In the genomic region with DNA sequence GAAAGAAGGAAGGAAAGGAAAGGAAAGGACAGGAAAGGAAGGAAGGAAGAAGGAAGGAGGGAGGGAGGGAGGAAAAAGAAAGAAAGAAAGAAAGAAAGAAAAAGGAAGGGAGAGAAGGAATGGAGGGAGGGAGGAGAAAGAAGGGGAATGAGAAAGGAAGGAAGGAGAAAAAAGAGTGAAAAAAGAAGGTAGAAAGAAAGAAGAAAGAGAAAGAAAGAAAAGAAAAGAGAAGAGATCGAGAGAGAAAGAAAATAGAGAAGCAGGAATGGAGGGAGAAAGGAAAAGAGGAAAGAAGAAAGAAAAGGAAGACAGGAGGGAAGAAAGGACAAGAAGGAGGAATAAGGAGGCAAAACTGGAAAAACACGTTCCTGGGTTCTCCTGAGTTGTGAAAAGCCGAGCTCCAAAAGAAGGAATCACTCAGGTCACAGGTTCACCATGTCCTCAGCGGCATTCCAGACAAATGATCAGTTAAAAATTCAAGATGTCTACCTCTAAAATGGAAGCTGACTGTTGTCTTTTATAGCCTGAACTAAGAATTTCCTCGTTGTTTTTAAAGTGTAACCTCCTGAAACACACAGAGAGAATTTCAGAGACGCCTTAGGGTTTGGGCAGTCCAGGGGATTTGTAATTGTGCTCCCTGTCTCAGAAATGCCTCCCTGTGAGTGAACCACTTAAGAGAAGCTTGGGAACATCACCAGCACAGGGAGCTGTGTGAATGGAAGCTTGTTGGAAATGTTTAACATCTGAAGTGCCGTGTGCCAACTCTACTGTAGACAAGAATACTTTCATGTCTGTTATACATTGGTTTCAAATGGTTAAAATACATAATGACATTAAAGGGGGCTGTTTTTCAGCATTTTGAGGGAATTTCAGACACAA, we compare ENCODE assay signal across 28 cellular contexts.
DNase-seq lines count a peak whose midpoint lies in the region; ATAC-seq, FAIRE-seq and TF ChIP-seq lines count a peak whose summit lies in the region.
"Had no signal": no experiment of that assay in that cellular context is flagged by ENCODE, and none has a peak within 500 bp of the region (broad histone marks: within the 10 kb centered on the region; RNA-seq: fewer than 3 reads in every experiment).

No MANE protein-coding gene starts in this region.

- peaks cover 2% of the 10 kb centered on the region for H3K9me3 Mint-ChIP-seq in neural progenitor cell

- dilution Hi-C loops in IMR-90 (cut with HindIII; ENCODE audit: low sequenced_read_pairs, unreplicated experiment), result no loop called here

- H2BK120ac ChIP-seq in IMR-90 (ENCODE audit: low read depth, low read length), result no peak overlapping the region

- no peaks in the 10 kb centered on the region for H3K79me1 ChIP-seq in IMR-90 (ENCODE audit: low read depth in 1 of 2, low read length in 2 of 2)

- H3K9ac ChIP-seq in IMR-90 (ENCODE audit: low read depth, low read length), result no peak overlapping the region
- no peak overlapping the region for H3K9ac ChIP-seq in neural progenitor cell

- no peak overlapping the region for H2BK5ac ChIP-seq in IMR-90 (ENCODE audit: low read depth, low read length, poor library complexity, severe bottlenecking)

- peak overlapping the region in 1 of 2 experiments; percentile 19; a peak in 1 of 4 replicates for H4K8ac ChIP-seq in IMR-90 (ENCODE audit: low read depth in 2 of 2, low read length in 2 of 2)

- POLR2A ChIA-PET in IMR-90 (lab: Charles Lee; ENCODE audit: unreplicated experiment), result no interaction called here

- no peak overlapping the region for H3K23ac ChIP-seq in IMR-90 (ENCODE audit: low read depth, low read length)

- H3K18ac ChIP-seq in IMR-90 (ENCODE audit: low read depth, low read length), result no peak overlapping the region

- intact Hi-C loops in IMR-90 (cut with micrococcal nuclease), result no loop called here

- H3K14ac ChIP-seq in IMR-90 (replicated peaks; ENCODE audit: low read depth, low read length), result no peak overlapping the region

- H4K20me1 ChIP-seq in IMR-90 (ENCODE audit: insufficient read depth, low read length), result no peaks in the 10 kb centered on the region
- H4K20me1 ChIP-seq in neural progenitor cell (ENCODE audit: low read depth), result no peaks in the 10 kb centered on the region

- H3K27ac ChIP-seq in IMR-90 (ENCODE audit: insufficient read depth, low read length) (no peak overlapping the region), neural progenitor cell (no peak overlapping the region), coronary artery (no peak overlapping the region)
- H3K27ac ChIP-seq: C4-2B, SK-N-MC had no signal

- H3K4me3 ChIP-seq in IMR-90 (ENCODE audit: insufficient read depth, low read depth, low read length), result no peak overlapping the region
- no peak overlapping the region for H3K4me3 ChIP-seq in bronchial epithelial cell (ENCODE audit: low read depth, low read length)
- H3K4me3 ChIP-seq in neural progenitor cell, result no peak overlapping the region
- no peak overlapping the region for H3K4me3 ChIP-seq in coronary artery
- H3K4me3 ChIP-seq: lung, SK-N-MC had no signal

- H3K27ac Mint-ChIP-seq in neural progenitor cell, result no peak overlapping the region
- H3K27ac Mint-ChIP-seq: T-helper 17 cell had no signal

- no peak overlapping the region for H3K4me2 ChIP-seq in IMR-90 (ENCODE audit: low read depth, low read length)
- no peak overlapping the region for H3K4me2 ChIP-seq in neural progenitor cell

- WGBS in IMR-90 (ENCODE audit: extremely low coverage in 2 of 2, insufficient read length in 1 of 2), 2 experiments, result 94 to 100% methylated on average over 1 of the region's 7 CpGs

- TF ChIP-seq POLR2A in IMR-90 (IDR thresholded peaks at IDR 0.05; ENCODE audit: low read depth, low read length), result no peak

- no peak overlapping the region for H3K4ac ChIP-seq in IMR-90 (ENCODE audit: low read depth, low read length)

- no peak overlapping the region for H3K56ac ChIP-seq in IMR-90 (ENCODE audit: extremely low read depth, insufficient read depth, low read length)

- H4K91ac ChIP-seq in IMR-90 (ENCODE audit: insufficient read depth, low read depth, low read length), result no peak overlapping the region

- no peak for TF ChIP-seq CTCF in IMR-90 (conservative IDR thresholded peaks at IDR 0.05; ENCODE audit: low read depth, low read length)
- TF ChIP-seq CTCF in bronchial epithelial cell (IDR thresholded peaks at IDR 0.05; ENCODE audit: insufficient read depth, low read length, severe bottlenecking), result no peak
- no peak for TF ChIP-seq CTCF in neural progenitor cell (IDR thresholded peaks at IDR 0.05)
- no peak for TF ChIP-seq CTCF in coronary artery (IDR thresholded peaks at IDR 0.05)

- H3K36me3 ChIP-seq in IMR-90 (ENCODE audit: control insufficient read depth, insufficient read depth, low read length) (no peaks in the 10 kb centered on the region), bronchial epithelial cell (ENCODE audit: control insufficient read depth, insufficient read depth, low read length) (no peaks in the 10 kb centered on the region), neural progenitor cell (no peaks in the 10 kb centered on the region)

- H3F3A ChIP-seq in neural progenitor cell (ENCODE audit: low read depth), result no peaks in the 10 kb centered on the region

- no peak overlapping the region for H4K5ac ChIP-seq in IMR-90 (ENCODE audit: low read depth, low read length)

- DNase-seq in Daoy (ENCODE audit: low read depth), result peak; percentile 41
- DNase-seq in IMR-90, result no peak
- DNase-seq in bronchial epithelial cell (ENCODE audit: low read depth), result peak; percentile 62
- DNase-seq in neural progenitor cell (ENCODE audit: low spot score), result no peak
- no peak for DNase-seq in NCI-H1436 (lab: John Stamatoyannopoulos, UW)
- no peak for DNase-seq in coronary artery (ENCODE audit: low spot score)
- DNase-seq in SIG-M5 treated with dmso at 0.1 percent for 504 hours (lab: John Stamatoyannopoulos, UW; ENCODE audit: unreplicated experiment), result no peak
- DNase-seq: activated CD8-positive, alpha-beta memory T cell treated with anti-CD3 and anti-CD28 coated beads for 24 hours; activated effector memory CD4-positive, alpha-beta T cell treated with anti-CD3 and anti-CD28 coated beads, Interleukin-2, amount 50 U/mL, for 16 hours; activated T-cell treated with anti-CD3 and anti-CD28 coated beads, Interleukin-2, amount 50 U/mL, for 1 hour; cerebellar nuclear complex; DND-41; erythroblast; kidney; NCI-H1048; NCI-H1930; NCI-H226; NCI-H69; RPMI8226; stimulated activated CD4-positive, alpha-beta T cell treated with anti-CD3 and anti-CD28 coated beads, Interleukin-15, amount 100 ng/mL, for 24 hours; stimulated activated naive CD4-positive, alpha-beta T cell; T-helper 17 cell had no signal

- 0 out of 3 replicates have a peak overlapping the region, but pooled peaks have one; percentile 29 for H2BK15ac ChIP-seq in IMR-90 (ENCODE audit: low read depth, low read length)

- no peaks in the 10 kb centered on the region for H3K27me3 ChIP-seq in IMR-90 (ENCODE audit: control insufficient read depth, insufficient read depth, low read length)
- H3K27me3 ChIP-seq in bronchial epithelial cell (ENCODE audit: control insufficient read depth, insufficient read depth, low read length), result no peaks in the 10 kb centered on the region
- no peaks in the 10 kb centered on the region for H3K27me3 ChIP-seq in neural progenitor cell

- no peaks in the 10 kb centered on the region for H3K9me1 ChIP-seq in IMR-90 (ENCODE audit: insufficient read depth, low read length)

- no peak overlapping the region; the same call in 1 of the 2 replicates for H2AK5ac ChIP-seq in IMR-90 (ENCODE audit: low read depth, low read length)

- H3K27me3 Mint-ChIP-seq in neural progenitor cell (ENCODE audit: insufficient read depth, low read depth), result peaks cover 3% of the 10 kb centered on the region
- H3K27me3 Mint-ChIP-seq: T-helper 17 cell had no signal

- TF ChIP-seq RAD21 in IMR-90 (IDR thresholded peaks at IDR 0.05; ENCODE audit: low read length), result no peak

- CTCF ChIA-PET in IMR-90 (lab: Yijun Ruan, JAX), result interaction anchor here (0.8 kb wide), 1 partner anchor 19 kb away, joined by 3 read pairs; no protein-coding TSS in a partner anchor

- no peak overlapping the region for H2AK9ac ChIP-seq in IMR-90 (replicated peaks; ENCODE audit: low read depth, low read length, poor library complexity)

- in situ Hi-C loops in IMR-90 (cut with MboI; ENCODE audit: low sequenced_read_pairs), result no loop called here

- no peaks in the 10 kb centered on the region for H3K79me2 ChIP-seq in neural progenitor cell (ENCODE audit: low read depth)

- ATAC-seq in IMR-90 (ENCODE audit: low read depth), result no peak
- no peak for ATAC-seq in HG02885 (IDR thresholded peaks at IDR 0.05; ENCODE audit: poor library complexity, unreplicated experiment)
- ATAC-seq: T-helper 17 cell had no signal

- no peak overlapping the region for H2BK20ac ChIP-seq in IMR-90 (ENCODE audit: low read depth, low read length)

- H2AFZ ChIP-seq in IMR-90 (replicated peaks; ENCODE audit: low read length, poor library complexity) (no peak overlapping the region), neural progenitor cell (replicated peaks) (peak overlapping the region; percentile 50)

- H3K4me1 ChIP-seq in IMR-90 (ENCODE audit: control insufficient read depth, insufficient read depth, low read length) (no peaks in the 10 kb centered on the region), neural progenitor cell (no peaks in the 10 kb centered on the region)

- peak; percentile 36 for FAIRE-seq in bronchial epithelial cell (lab: Jason Lieb, UNC)
- FAIRE-seq: GM18507, kidney had no signal

- no peaks in the 10 kb centered on the region for H3K4me1 Mint-ChIP-seq in neural progenitor cell
- H3K4me1 Mint-ChIP-seq: neural crest cell, T-helper 17 cell had no signal

- BruUV-seq in IMR-90 (replicated peaks; lab: Mats Ljungman, UMichigan), result no TSS peak

- H3K9me3 ChIP-seq in IMR-90 (ENCODE audit: control insufficient read depth, insufficient read depth, low read length) (no peaks in the 10 kb centered on the region), neural progenitor cell (ENCODE audit: low read depth) (no peaks in the 10 kb centered on the region)

- H3K36me3 Mint-ChIP-seq in neural progenitor cell, result no peaks in the 10 kb centered on the region

- H3K4me3 Mint-ChIP-seq in neural progenitor cell, result no peak overlapping the region
- H3K4me3 Mint-ChIP-seq: neural crest cell, T-helper 17 cell had no signal

TF ChIP-seq in IMR-90, 13 proteins besides CTCF, POLR2A, EP300 and RAD21 (continues in another document):
- TF ChIP-seq RFX5 (IDR thresholded peaks at IDR 0.05; ENCODE audit: low read depth, low read length) (no peak), FOS (IDR thresholded peaks at IDR 0.05; ENCODE audit: low read depth, low read length) (no peak), MAZ (IDR thresholded peaks at IDR 0.05; ENCODE audit: borderline replicate concordance, low read depth, low read length) (no peak)
- TF ChIP-seq, protein P1, sequence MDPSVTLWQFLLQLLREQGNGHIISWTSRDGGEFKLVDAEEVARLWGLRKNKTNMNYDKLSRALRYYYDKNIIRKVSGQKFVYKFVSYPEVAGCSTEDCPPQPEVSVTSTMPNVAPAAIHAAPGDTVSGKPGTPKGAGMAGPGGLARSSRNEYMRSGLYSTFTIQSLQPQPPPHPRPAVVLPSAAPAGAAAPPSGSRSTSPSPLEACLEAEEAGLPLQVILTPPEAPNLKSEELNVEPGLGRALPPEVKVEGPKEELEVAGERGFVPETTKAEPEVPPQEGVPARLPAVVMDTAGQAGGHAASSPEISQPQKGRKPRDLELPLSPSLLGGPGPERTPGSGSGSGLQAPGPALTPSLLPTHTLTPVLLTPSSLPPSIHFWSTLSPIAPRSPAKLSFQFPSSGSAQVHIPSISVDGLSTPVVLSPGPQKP (IDR thresholded peaks at IDR 0.05; ENCODE audit: borderline replicate concordance, low read depth, low read length), result no peak

Comparison
In these comparisons a context has a peak if more than half of its experiments do, and no peak if none do; other contexts are left out.
1. DNase-seq: peak in Daoy (single experiment) and bronchial epithelial cell (single experiment); none in IMR-90 (single experiment), neural progenitor cell (single experiment), NCI-H1436 (single experiment), coronary artery (single experiment) and SIG-M5 treated with dmso at 0.1 percent for 504 hours (single experiment).